8 cellular contexts compared by ENCODE assay signal in genomic region chr2:74957886-74958276, GRCh38. TPM values are rescaled to one million over a fixed set of nuclear protein-coding genes. Genes with fewer than 3 reads are reported as not detected.
DNase-seq lines count a peak whose midpoint lies in the region; TF ChIP-seq lines count a peak whose summit lies in the region.

No MANE protein-coding gene starts in this region.

- no peaks in the 10 kb centered on the region; the same call in 1 of the 2 replicates for H3K9me3 ChIP-seq in PC-9 (ENCODE audit: insufficient read depth, low read depth)
- peaks cover 14% of the 10 kb centered on the region for H3K9me3 ChIP-seq in endodermal cell (ENCODE audit: control insufficient read depth, low read length)
- H3K9me3 ChIP-seq in parathyroid adenoma (ENCODE audit: control insufficient read depth, low read length) = no peaks in the 10 kb centered on the region

- H3K27me3 Mint-ChIP-seq in Calu3 (ENCODE audit: unreplicated experiment) (no peaks in the 10 kb centered on the region), endodermal cell (ENCODE audit: insufficient read depth) (peaks cover 25% of the 10 kb centered on the region)

- H3K4me1 Mint-ChIP-seq in Calu3 (ENCODE audit: low read depth, unreplicated experiment) = peaks cover 19% of the 10 kb centered on the region
- no peaks in the 10 kb centered on the region for H3K4me1 Mint-ChIP-seq in endodermal cell

- H3K36me3 ChIP-seq in PC-9 (ENCODE audit: low read depth) (peaks cover 19% of the 10 kb centered on the region; the same call in 1 of the 2 replicates), endodermal cell (ENCODE audit: control insufficient read depth, insufficient read depth, low read length) (no peaks in the 10 kb centered on the region), parathyroid adenoma (ENCODE audit: control insufficient read depth, insufficient read depth, low read length) (no peaks in the 10 kb centered on the region)

- no peaks in the 10 kb centered on the region for H3K27me3 ChIP-seq in PC-9 (ENCODE audit: insufficient read depth, low read depth)
- H3K27me3 ChIP-seq in endodermal cell (ENCODE audit: control insufficient read depth, insufficient read depth, low read length, poor library complexity, severe bottlenecking) = no peaks in the 10 kb centered on the region
- no peaks in the 10 kb centered on the region for H3K27me3 ChIP-seq in parathyroid adenoma (ENCODE audit: control insufficient read depth, insufficient read depth, low read length)

- peak overlapping the region; percentile 82 for H3K27ac Mint-ChIP-seq in Calu3 (ENCODE audit: unreplicated experiment)
- H3K27ac Mint-ChIP-seq in endodermal cell = no peak overlapping the region

- H3K9ac ChIP-seq in endodermal cell (ENCODE audit: extremely low read depth, low read length, poor library complexity, severe bottlenecking) (no peak overlapping the region), parathyroid adenoma (no peak overlapping the region)

- no peaks in the 10 kb centered on the region for H4K20me1 ChIP-seq in PC-9 (ENCODE audit: insufficient read depth)

- TF ChIP-seq CTCF in Calu3 (IDR thresholded peaks at IDR 0.05; ENCODE audit: unreplicated experiment) (no peak), PC-9 (conservative IDR thresholded peaks at IDR 0.05) (no peak), endodermal cell (conservative IDR thresholded peaks at IDR 0.05) (no peak), parathyroid adenoma (IDR thresholded peaks at IDR 0.05) (no peak)

- TSS peak; percentile 92 for BruUV-seq in Calu3 (replicated peaks; lab: Mats Ljungman, UMichigan)
- no TSS peak for BruUV-seq in PC-9 (replicated peaks; lab: Mats Ljungman, UMichigan)

- H3K79me2 ChIP-seq in PC-9 (ENCODE audit: low read depth) (peaks cover 6% of the 10 kb centered on the region; the same call in 1 of the 2 replicates), parathyroid adenoma (no peaks in the 10 kb centered on the region)

- H3K9me3 Mint-ChIP-seq in Calu3 (ENCODE audit: low read depth, unreplicated experiment) (no peaks in the 10 kb centered on the region), endodermal cell (peaks cover 24% of the 10 kb centered on the region)

- H3K27ac ChIP-seq in PC-9 = peak overlapping the region; percentile 78
- no peak overlapping the region for H3K27ac ChIP-seq in endodermal cell (ENCODE audit: low read depth, low read length)
- H3K27ac ChIP-seq in parathyroid adenoma = peak overlapping the region; percentile 90

- H3K4me3 Mint-ChIP-seq in Calu3 (ENCODE audit: low read depth, unreplicated experiment) (peak overlapping the region; percentile 82), endodermal cell (peak overlapping the region; percentile 63)

- peak overlapping the region; percentile 91 for H3K4me3 ChIP-seq in PC-9
- peak overlapping the region; percentile 74 for H3K4me3 ChIP-seq in endodermal cell (ENCODE audit: low read length)
- H3K4me3 ChIP-seq in parathyroid adenoma (ENCODE audit: low read depth, low read length) = peak overlapping the region; percentile 65

- CTCF ChIA-PET in Calu3 (lab: Charles Lee) = no interaction called here
- CTCF ChIA-PET in PC-9 (lab: Charles Lee) = no interaction called here

- H3K36me3 Mint-ChIP-seq in Calu3 (ENCODE audit: insufficient read depth, unreplicated experiment) = peaks cover 17% of the 10 kb centered on the region
- peaks cover 31% of the 10 kb centered on the region for H3K36me3 Mint-ChIP-seq in endodermal cell (ENCODE audit: low read depth)

- intact Hi-C loops in Calu3 (cut with micrococcal nuclease; ENCODE audit: unreplicated experiment) = no loop called here
- intact Hi-C loops in PC-9 (cut with micrococcal nuclease; ENCODE audit: unreplicated experiment) = no loop called here

- peaks cover 4% of the 10 kb centered on the region; the same call in 1 of the 2 replicates for H3F3A ChIP-seq in PC-9 (ENCODE audit: insufficient read depth, low read depth)

- 76 to 100% methylated on average over 3 to 4 of the region's 5 CpGs for WGBS in endodermal cell (ENCODE audit: insufficient coverage in 1 of 2, insufficient read length in 1 of 2), 2 experiments

- POLR2A ChIA-PET in PC-9 (lab: Charles Lee; ENCODE audit: unreplicated experiment) = no interaction called here

- H2AFZ ChIP-seq in PC-9 (peak overlapping the region; percentile 97), parathyroid adenoma (peak overlapping the region; percentile 96)

- H3K9me2 ChIP-seq in PC-9 (ENCODE audit: insufficient read depth) = 0 out of 2 replicates have a peak, but pooled peaks cover 4% of the 10 kb centered on the region

- H3K4me1 ChIP-seq in PC-9 (replicated peaks; ENCODE audit: insufficient read depth) (peaks cover 10% of the 10 kb centered on the region; the same call in 1 of the 2 replicates), endodermal cell (ENCODE audit: control insufficient read depth, insufficient read depth, low read length) (no peaks in the 10 kb centered on the region), parathyroid adenoma (no peaks in the 10 kb centered on the region)

- no peak for DNase-seq in Calu3
- no peak for DNase-seq in PC-9
- DNase-seq in endodermal cell = no peak
- no peak for DNase-seq in LoVo (ENCODE audit: low spot score)
- DNase-seq in cerebellar nuclear complex (lab: John Stamatoyannopoulos, UW) = no peak
- no peak for DNase-seq in NCI-H187 (lab: John Stamatoyannopoulos, UW)
- DNase-seq in activated naive CD4-positive, alpha-beta T cell (lab: John Stamatoyannopoulos, UW) = no peak

- peak overlapping the region; percentile 93 for H3K4me2 ChIP-seq in PC-9
- H3K4me2 ChIP-seq in parathyroid adenoma (ENCODE audit: low read length) = peak overlapping the region; percentile 60

RNA-seq across cellular contexts. Expression of gene POLE4, which starts 0.6 kb away (rescaled TPM):
- 33.1 and 34.6 TPM in 2 replicates for total RNA-seq in Calu3 (2022)
- total RNA-seq in PC-9 (2021) = 53.8 and 74.4 TPM in 2 replicates
- 10 to 100 TPM; 38.4 to 40.9 TPM for total RNA-seq in endodermal cell
- polyA plus RNA-seq in endodermal cell (2013, experiment 1 of 2) = 22.3 TPM
- polyA plus RNA-seq in endodermal cell (2013, experiment 2 of 2) = 18.8 TPM
